ENCODE assay signal across 2 cellular contexts in genomic region chr7:143264196-143264568, GRCh38. TPM values are rescaled to one million over a fixed set of nuclear protein-coding genes. Genes with fewer than 3 reads are reported as not detected.
A peak's percentile ranks its signal among the peaks of the same experiment; 100 is the strongest.
DNase-seq lines count a peak whose midpoint lies in the region; ATAC-seq and TF ChIP-seq lines count a peak whose summit lies in the region.
"Not testable (repeated sequence)": the region's sequence is repeated elsewhere in the genome, so short reads cannot be mapped to it uniquely, and the experiment has no call there.

No MANE protein-coding gene starts in this region.

- not testable (repeated sequence) for H3K4ac ChIP-seq in neuronal stem cell (ENCODE audit: low read length)

- H2AFZ ChIP-seq in neuronal stem cell (ENCODE audit: low read length) = peak overlapping the region; percentile 94

- H3K18ac ChIP-seq in neuronal stem cell (ENCODE audit: low read length) = not testable (repeated sequence)

- not testable (repeated sequence) for H3K9me3 Mint-ChIP-seq in activated B cell treated with CpG ODN at 0.5 μM for 24 hours

- H3K36me3 Mint-ChIP-seq in activated B cell treated with CpG ODN at 0.5 μM for 24 hours (ENCODE audit: low read depth) = peaks cover 44% of the 10 kb centered on the region

- H3K27me3 Mint-ChIP-seq in activated B cell treated with CpG ODN at 0.5 μM for 24 hours = not testable (repeated sequence)

- H3K23ac ChIP-seq in neuronal stem cell (ENCODE audit: low read depth, low read length, poor library complexity) = not testable (repeated sequence)

- H2BK12ac ChIP-seq in neuronal stem cell (ENCODE audit: low read length) = not testable (repeated sequence)

- CTCF ChIA-PET in activated B cell treated with CpG ODN at 0.5 μM for 24 hours (lab: Charles Lee) = interaction anchor here (0.8 to 4.2 kb wide), 2 partner anchors 24 to 49 kb away, joined by 3 to 24 read pairs; no protein-coding TSS in a partner anchor

- not testable (repeated sequence) for TF ChIP-seq CTCF in activated B cell treated with CpG ODN at 0.5 μM for 24 hours (IDR thresholded peaks at IDR 0.05)

- no CpG with 5 or more reads among the region's 15 CpGs for WGBS in neuronal stem cell (ENCODE audit: extremely low coverage in 2 of 2, insufficient read length in 2 of 2, insufficient replicate concordance in 1 of 2), 2 donors

- not testable (repeated sequence) for H4K91ac ChIP-seq in neuronal stem cell (ENCODE audit: low read depth, low read length, poor library complexity)

- POLR2A ChIA-PET in activated B cell treated with CpG ODN at 0.5 μM for 24 hours (lab: Charles Lee) = interaction anchor here (0.9 to 2.3 kb wide), 5 partner anchors 15 to 453 kb away, joined by 3 to 23 read pairs (median 7); partner anchors contain the start of genes CASP2 and EPHB6

- peaks cover 45% of the 10 kb centered on the region for H3K4me1 Mint-ChIP-seq in activated B cell treated with CpG ODN at 0.5 μM for 24 hours

- H2BK5ac ChIP-seq in neuronal stem cell (ENCODE audit: low read length) = not testable (repeated sequence)

- H2AK5ac ChIP-seq in neuronal stem cell (ENCODE audit: low read depth, low read length) = peak overlapping the region; percentile 61

- not testable (repeated sequence) for H3K14ac ChIP-seq in neuronal stem cell (ENCODE audit: low read length)

- H3K9ac ChIP-seq in neuronal stem cell (ENCODE audit: low read depth, low read length, poor library complexity) = not testable (repeated sequence)

- H3K4me2 ChIP-seq in neuronal stem cell (ENCODE audit: insufficient read depth, low read length, poor library complexity, severe bottlenecking) = peak overlapping the region; percentile 71

- not testable (repeated sequence) for H3K4me1 ChIP-seq in neuronal stem cell (ENCODE audit: control insufficient read depth in 2 of 2, insufficient read depth in 1 of 2, low read depth in 1 of 2, low read length in 2 of 2)

- H3K27ac Mint-ChIP-seq in activated B cell treated with CpG ODN at 0.5 μM for 24 hours = peak overlapping the region; percentile 83

- peak overlapping the region; percentile 60 to 85 for H3K4me3 ChIP-seq in neuronal stem cell (ENCODE audit: low read length in 2 of 2)

- not testable (repeated sequence) for DNase-seq in activated B cell treated with CpG ODN at 0.5 μM for 24 hours; neuronal stem cell (ENCODE audit: low spot score)

- not testable (repeated sequence) for H3K9me3 ChIP-seq in neuronal stem cell (replicated peaks in 1 of 2; ENCODE audit: control insufficient read depth in 2 of 2, insufficient read depth in 1 of 2, low read depth in 1 of 2, low read length in 2 of 2)

- not testable (repeated sequence) for H3K27ac ChIP-seq in neuronal stem cell (replicated peaks; ENCODE audit: low read length)

- not testable (repeated sequence) for ATAC-seq in activated B cell treated with CpG ODN at 0.5 μM for 24 hours (ENCODE audit: low read depth)

- intact Hi-C loops in activated B cell treated with CpG ODN at 0.5 μM for 24 hours (cut with micrococcal nuclease) = not testable (repeated sequence)

- H2BK15ac ChIP-seq in neuronal stem cell (ENCODE audit: low read length) = not testable (repeated sequence)

- H3K36me3 ChIP-seq in neuronal stem cell (replicated peaks in 1 of 2; ENCODE audit: control insufficient read depth in 2 of 2, insufficient read depth in 2 of 2, low read length in 2 of 2) = peaks cover 9 to 31% of the 10 kb centered on the region in 2 donors

- not testable (repeated sequence) for H4K8ac ChIP-seq in neuronal stem cell (ENCODE audit: low read depth, low read length)

- peak overlapping the region; percentile 95 for H3K4me3 Mint-ChIP-seq in activated B cell treated with CpG ODN at 0.5 μM for 24 hours

- not testable (repeated sequence) for H3K27me3 ChIP-seq in neuronal stem cell (ENCODE audit: control insufficient read depth in 3 of 3, insufficient read depth in 3 of 3, low read depth in 1 of 3, low read length in 3 of 3)

- H3K79me1 ChIP-seq in neuronal stem cell (ENCODE audit: low read depth, low read length) = not testable (repeated sequence)

- H2BK120ac ChIP-seq in neuronal stem cell (ENCODE audit: low read depth, low read length) = not testable (repeated sequence)

RNA-seq across cellular contexts. Expression of gene GSTK1, which starts 0.9 kb away (rescaled TPM):
- 144 and 150 TPM in 2 replicates for total RNA-seq in activated B cell treated with CpG ODN at 0.5 μM for 24 hours
- polyA plus RNA-seq in neuronal stem cell (2013, experiment 1 of 2) = 46.1 TPM
- 47.0 TPM for polyA plus RNA-seq in neuronal stem cell (2013, experiment 2 of 2)

RNA-seq across cellular contexts. Expression of gene TMEM139, which starts 20.6 kb away (rescaled TPM):
- 0.34 and 0.47 TPM in 2 replicates for total RNA-seq in activated B cell treated with CpG ODN at 0.5 μM for 24 hours
- 4.3 TPM for polyA plus RNA-seq in neuronal stem cell (2013, experiment 1 of 2)
- 4.0 TPM for polyA plus RNA-seq in neuronal stem cell (2013, experiment 2 of 2)

RNA-seq across cellular contexts. Expression of gene CASP2, which starts 24.0 kb away (rescaled TPM):
- 59.5 and 62.2 TPM in 2 replicates for total RNA-seq in activated B cell treated with CpG ODN at 0.5 μM for 24 hours
- 20.7 TPM for polyA plus RNA-seq in neuronal stem cell (2013, experiment 1 of 2)
- 21.7 TPM for polyA plus RNA-seq in neuronal stem cell (2013, experiment 2 of 2)

RNA-seq across cellular contexts. Expression of gene TAS2R40, which starts 42.3 kb away (rescaled TPM):
- total RNA-seq in activated B cell treated with CpG ODN at 0.5 μM for 24 hours = not detected in 2 replicates
- not detected for polyA plus RNA-seq in neuronal stem cell (2013, experiment 1 of 2)
- polyA plus RNA-seq in neuronal stem cell (2013, experiment 2 of 2) = not detected

RNA-seq across cellular contexts. Expression of gene CLCN1, which starts 51.7 kb away (rescaled TPM):
- total RNA-seq in activated B cell treated with CpG ODN at 0.5 μM for 24 hours = not detected in 2 replicates
- 0.03 TPM for polyA plus RNA-seq in neuronal stem cell (2013, experiment 1 of 2)
- 0.04 TPM for polyA plus RNA-seq in neuronal stem cell (2013, experiment 2 of 2)
